ENCODE assay signal across 8 cellular contexts in the genomic region with DNA sequence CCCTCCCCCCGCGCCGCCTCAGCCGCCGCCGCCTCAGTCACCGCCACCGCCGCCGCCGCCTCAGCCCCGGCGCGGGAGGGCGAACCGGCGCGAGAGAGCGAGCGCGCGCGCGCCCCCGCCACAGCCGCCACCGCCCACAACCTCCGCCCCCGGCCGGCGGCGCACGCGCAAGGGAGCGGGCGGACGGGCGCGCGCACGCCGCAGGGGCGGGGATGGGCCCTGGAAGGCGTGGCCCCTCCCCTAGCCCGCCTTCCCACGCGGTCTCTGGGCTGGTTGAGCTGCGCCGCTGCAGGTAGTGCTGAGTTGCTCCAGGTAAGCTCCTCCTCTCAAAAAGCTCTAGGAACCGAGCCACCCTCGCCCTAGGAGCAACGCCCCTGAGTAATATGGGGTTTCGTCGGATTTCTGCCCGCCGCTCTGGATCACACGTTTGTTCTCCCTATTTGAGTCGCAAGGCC. TPM values are rescaled to one million over a fixed set of nuclear protein-coding genes. Genes with fewer than 3 reads are reported as not detected.
A peak's percentile ranks its signal among the peaks of the same experiment; 100 is the strongest.
DNase-seq lines count a peak whose midpoint lies in the region; TF ChIP-seq lines count a peak whose summit lies in the region.

TMCC1 (minus strand) TSS at position 96 of the 455 bp plus-strand sequence.

- H3K4me1 ChIP-seq in ES-I3 (ENCODE audit: insufficient read depth, low read length) (peaks cover 19% of the 10 kb centered on the region), H9 (ENCODE audit: insufficient read depth, low read length) (peaks cover 5% of the 10 kb centered on the region; the same call in 1 of the 2 replicates), MM.1S (ENCODE audit: low read length) (peaks cover 32% of the 10 kb centered on the region)

- H3K9ac ChIP-seq in ES-I3 (ENCODE audit: low read depth, low read length) (peak within 1 kb of the TSS; percentile 97), H9 (ENCODE audit: extremely low read depth, insufficient read length, low read length) (peak within 1 kb of the TSS; percentile 85), MM.1S (ENCODE audit: low read length) (peak within 1 kb of the TSS; percentile 99)

- H3K23ac ChIP-seq in H9 (ENCODE audit: insufficient read length, low read depth, low read length): no peak within 1 kb of the TSS

- H3K14ac ChIP-seq in H9 (ENCODE audit: insufficient read depth, low read length): peak within 1 kb of the TSS; percentile 88

- H3K4me1 Mint-ChIP-seq in H9: peaks cover 28 to 30% of the 10 kb centered on the region in 2 experiments
- H3K4me1 Mint-ChIP-seq in activated naive CD4-positive, alpha-beta T cell treated with anti-CD3 and anti-CD28 coated beads for 36 hours (ENCODE audit: low read depth): peaks cover 38% of the 10 kb centered on the region

- no peak for TF ChIP-seq CTCF in H9 (conservative IDR thresholded peaks at IDR 0.05)
- TF ChIP-seq CTCF in MM.1S (IDR thresholded peaks at IDR 0.05; ENCODE audit: low read length): no peak

- peaks cover 2 to 3% of the 10 kb centered on the region in 2 experiments; a peak in 3 of 5 replicates for H3K9me3 Mint-ChIP-seq in H9
- H3K9me3 Mint-ChIP-seq in activated naive CD4-positive, alpha-beta T cell treated with anti-CD3 and anti-CD28 coated beads for 36 hours: no peaks in the 10 kb centered on the region

- peaks cover 35% of the 10 kb centered on the region for H3F3A ChIP-seq in MM.1S (ENCODE audit: insufficient read depth, low read length)

- H3K79me1 ChIP-seq in H9 (ENCODE audit: insufficient read depth, low read depth, low read length, poor library complexity, severe bottlenecking): peaks cover 6% of the 10 kb centered on the region

- peak within 1 kb of the TSS; percentile 87 for H3K4me2 ChIP-seq in H9 (ENCODE audit: insufficient read depth, insufficient read length, low read length)
- H3K4me2 ChIP-seq in MM.1S (ENCODE audit: low read depth, low read length): peak within 1 kb of the TSS; percentile 96

- intact Hi-C loops in activated naive CD4-positive, alpha-beta T cell treated with anti-CD3 and anti-CD28 coated beads for 36 hours (cut with micrococcal nuclease): loop anchor here (1.0 to 5.0 kb wide), 6 partner anchors 41 to 1489 kb away; partner anchors contain the start of genes IFT122 and NUDT16

- no peak within 1 kb of the TSS for H3K4ac ChIP-seq in H9 (ENCODE audit: low read depth, low read length)

- H4K20me1 ChIP-seq in H9 (ENCODE audit: control insufficient read depth, insufficient read depth, insufficient read length) (no peaks in the 10 kb centered on the region), MM.1S (ENCODE audit: insufficient read depth, low read length) (no peaks in the 10 kb centered on the region)

- no peaks in the 10 kb centered on the region for H3K9me2 ChIP-seq in MM.1S (replicated peaks; ENCODE audit: insufficient read depth, low read length)

- peaks cover 8% of the 10 kb centered on the region for H3K23me2 ChIP-seq in H9 (ENCODE audit: insufficient read length, low read depth, low read length, poor library complexity, severe bottlenecking)

- no peak within 1 kb of the TSS for H2BK5ac ChIP-seq in H9 (ENCODE audit: insufficient read length, low read length)

- H3K79me2 ChIP-seq in H9 (ENCODE audit: insufficient read depth, low read length) (peaks cover 8% of the 10 kb centered on the region; the same call in 1 of the 2 replicates), MM.1S (ENCODE audit: low read length) (peaks cover 43% of the 10 kb centered on the region)

- H3K4me3 ChIP-seq in MM.1S (ENCODE audit: low read length): peak within 1 kb of the TSS; percentile 97

- DNase-seq in H9 (peak; percentile 93), MM.1S (peak; percentile 94), SK-N-DZ (ENCODE audit: low spot score) (peak; percentile 84), germinal center (ENCODE audit: low spot score) (peak; percentile 98), non-pigmented ciliary epithelial cell (ENCODE audit: low read depth) (peak; percentile 6), substantia nigra (lab: John Stamatoyannopoulos, UW) (peak in 48 of 49 donors; percentile 33 to 93 (median 70))
- peak; percentile 87 for DNase-seq in activated naive CD4-positive, alpha-beta T cell treated with anti-CD3 and anti-CD28 coated beads for 36 hours

- no peak within 1 kb of the TSS for H3K56ac ChIP-seq in H9 (ENCODE audit: insufficient read length, low read depth, low read length)

- no peaks in the 10 kb centered on the region for H3K27me3 ChIP-seq in H9 (ENCODE audit: insufficient read depth, low read length)
- no peaks in the 10 kb centered on the region for H3K27me3 ChIP-seq in MM.1S (replicated peaks; ENCODE audit: insufficient read depth, low read length)

- WGBS in H9 (ENCODE audit: extremely low coverage, insufficient read length, low lambda C conversion rate): no CpG with 5 or more reads among the region's 58 CpGs

- no peak within 1 kb of the TSS for H2BK12ac ChIP-seq in H9 (ENCODE audit: insufficient read length, low read depth, low read length)

- H2BK120ac ChIP-seq in H9 (ENCODE audit: low read depth, low read length, poor library complexity, severe bottlenecking): no peak within 1 kb of the TSS

- peak within 1 kb of the TSS; percentile 52 for H3K27ac ChIP-seq in H9 (ENCODE audit: insufficient read length, low read depth, low read length)
- H3K27ac ChIP-seq in MM.1S (ENCODE audit: low read length): peak within 1 kb of the TSS; percentile 96
- peak within 1 kb of the TSS; percentile 78 for H3K27ac ChIP-seq in substantia nigra (ENCODE audit: low read depth, low read length, poor library complexity, severe bottlenecking)

- peak within 1 kb of the TSS; percentile 91 to 95 for H3K4me3 Mint-ChIP-seq in H9
- peak within 1 kb of the TSS; percentile 92 for H3K4me3 Mint-ChIP-seq in activated naive CD4-positive, alpha-beta T cell treated with anti-CD3 and anti-CD28 coated beads for 36 hours

- H3K27ac Mint-ChIP-seq in H9: peak within 1 kb of the TSS; percentile 96 to 99 (median 98)
- H3K27ac Mint-ChIP-seq in activated naive CD4-positive, alpha-beta T cell treated with anti-CD3 and anti-CD28 coated beads for 36 hours: peak within 1 kb of the TSS; percentile 70

- H2AK5ac ChIP-seq in H9 (ENCODE audit: insufficient read length, low read length): no peak within 1 kb of the TSS

- H3K36me3 ChIP-seq in ES-I3 (ENCODE audit: insufficient read depth, low read length) (no peaks in the 10 kb centered on the region), MM.1S (replicated peaks; ENCODE audit: insufficient read depth, low read length) (no peaks in the 10 kb centered on the region)

- no peak within 1 kb of the TSS for H2BK15ac ChIP-seq in H9 (ENCODE audit: low read depth, low read length)

- H2AFZ ChIP-seq in H9 (ENCODE audit: low read length): no peak within 1 kb of the TSS
- H2AFZ ChIP-seq in MM.1S (ENCODE audit: low read length): peak within 1 kb of the TSS; percentile 91

- H3T11ph ChIP-seq in H9 (ENCODE audit: low read length): no peak within 1 kb of the TSS

- no peak within 1 kb of the TSS for H4K5ac ChIP-seq in H9 (ENCODE audit: insufficient read length, low read depth, low read length)

- no peaks in the 10 kb centered on the region for H3K9me3 ChIP-seq in ES-I3 (ENCODE audit: control insufficient read depth, insufficient read depth, low read length)
- H3K9me3 ChIP-seq in H9 (ENCODE audit: control insufficient read depth, low read depth, low read length): no peaks in the 10 kb centered on the region
- no peaks in the 10 kb centered on the region for H3K9me3 ChIP-seq in MM.1S (replicated peaks; ENCODE audit: insufficient read depth, low read length)

- no peak within 1 kb of the TSS for H4K8ac ChIP-seq in H9 (replicated peaks; ENCODE audit: insufficient read length, low read depth, low read length)

- H3K18ac ChIP-seq in H9 (ENCODE audit: insufficient read length, low read depth, low read length): peak within 1 kb of the TSS; percentile 72

- H3K36me3 Mint-ChIP-seq in H9 (ENCODE audit: insufficient read depth in 1 of 3, low read depth in 3 of 3): no peaks in the 10 kb centered on the region; a peak in 2 of 7 replicates
- peaks cover 3% of the 10 kb centered on the region for H3K36me3 Mint-ChIP-seq in activated naive CD4-positive, alpha-beta T cell treated with anti-CD3 and anti-CD28 coated beads for 36 hours (ENCODE audit: low read depth)

- CTCF ChIA-PET in activated naive CD4-positive, alpha-beta T cell treated with anti-CD3 and anti-CD28 coated beads for 36 hours (lab: Charles Lee): no interaction called here

- H4K91ac ChIP-seq in H9 (ENCODE audit: insufficient read length, low read depth, low read length): no peak within 1 kb of the TSS

- H2BK20ac ChIP-seq in H9 (ENCODE audit: low read depth, low read length, poor library complexity, severe bottlenecking): no peak within 1 kb of the TSS

- H3K27me3 Mint-ChIP-seq in H9 (ENCODE audit: low read depth): no peaks in the 10 kb centered on the region; the same call in 1 of the 2 replicates
- H3K27me3 Mint-ChIP-seq in activated naive CD4-positive, alpha-beta T cell treated with anti-CD3 and anti-CD28 coated beads for 36 hours (ENCODE audit: low read depth): no peaks in the 10 kb centered on the region

RNA-seq across cellular contexts. Expression of gene TMCC1, which starts in this region (rescaled TPM):
- total RNA-seq in H9 (2021): 22.9 and 24.4 TPM in 2 replicates
- 5.3 and 8.6 TPM in 2 replicates for polyA plus RNA-seq in SK-N-DZ (2014; cell fraction: cytosol; rRNA removed)
- 9.9 and 18.4 TPM in 2 replicates for polyA plus RNA-seq in SK-N-DZ (2014; cell fraction: nucleus; rRNA removed)
- 10 to 100 TPM; 13.6 to 14.3 TPM for total RNA-seq in activated naive CD4-positive, alpha-beta T cell treated with anti-CD3 and anti-CD28 coated beads for 36 hours

Comparison
In these comparisons a context has a peak if more than half of its experiments do, and no peak if none do; other contexts are left out.
1. Peak in every context shown above with its lines: DNase-seq, H3K4me3 ChIP-seq and H3K27ac ChIP-seq.
2. DNase-seq: peak in every context shown above with its lines; median percentile 98 in germinal center; 94 in MM.1S; 93 in H9; 87 in activated naive CD4-positive, alpha-beta T cell treated with anti-CD3 and anti-CD28 coated beads for 36 hours; 84 in SK-N-DZ; 70 in substantia nigra; 6 in non-pigmented ciliary epithelial cell.